Comparison of ENCODE assay signal across 10 cellular contexts in the genomic region with DNA sequence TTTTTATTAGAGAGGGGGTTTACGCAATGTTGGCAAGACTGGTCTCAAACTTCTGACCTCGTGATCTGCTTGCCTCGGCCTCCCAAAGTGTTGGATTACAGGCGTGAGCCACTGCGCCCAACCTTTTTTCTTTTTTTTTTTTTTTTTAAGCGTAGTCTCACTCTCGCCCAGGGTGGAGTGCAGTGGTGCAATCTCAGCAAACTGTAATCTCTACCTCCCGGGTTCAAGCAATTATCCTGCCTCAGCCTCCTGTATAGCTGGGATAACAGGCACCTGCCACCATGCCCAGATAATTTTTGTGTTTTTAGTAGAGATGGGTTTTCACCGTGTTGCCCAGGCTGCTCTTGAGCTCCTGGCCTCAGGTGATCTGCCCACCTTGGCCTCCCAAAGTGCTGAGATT.
"Had no signal": no experiment of that assay in that cellular context is flagged by ENCODE, and none has a peak within 500 bp of the region (broad histone marks: within the 10 kb centered on the region; RNA-seq: fewer than 3 reads in every experiment).

No MANE protein-coding gene starts in this region.

- H3K4me2 ChIP-seq: KMS-11 had no signal

- H3K27ac ChIP-seq: GM23248, HL-60, KMS-11 had no signal

- H3K9ac ChIP-seq: GM23248, KMS-11 had no signal

- FAIRE-seq: H1, H54 had no signal

- H3K4me3 ChIP-seq: GM23248 had no signal

- H2AFZ ChIP-seq: GM23248 had no signal

- DNase-seq: GM23248, H9, HCEC 1CT, HFFc6, IMR-90, KBM-7 had no signal
